In the genomic region with DNA sequence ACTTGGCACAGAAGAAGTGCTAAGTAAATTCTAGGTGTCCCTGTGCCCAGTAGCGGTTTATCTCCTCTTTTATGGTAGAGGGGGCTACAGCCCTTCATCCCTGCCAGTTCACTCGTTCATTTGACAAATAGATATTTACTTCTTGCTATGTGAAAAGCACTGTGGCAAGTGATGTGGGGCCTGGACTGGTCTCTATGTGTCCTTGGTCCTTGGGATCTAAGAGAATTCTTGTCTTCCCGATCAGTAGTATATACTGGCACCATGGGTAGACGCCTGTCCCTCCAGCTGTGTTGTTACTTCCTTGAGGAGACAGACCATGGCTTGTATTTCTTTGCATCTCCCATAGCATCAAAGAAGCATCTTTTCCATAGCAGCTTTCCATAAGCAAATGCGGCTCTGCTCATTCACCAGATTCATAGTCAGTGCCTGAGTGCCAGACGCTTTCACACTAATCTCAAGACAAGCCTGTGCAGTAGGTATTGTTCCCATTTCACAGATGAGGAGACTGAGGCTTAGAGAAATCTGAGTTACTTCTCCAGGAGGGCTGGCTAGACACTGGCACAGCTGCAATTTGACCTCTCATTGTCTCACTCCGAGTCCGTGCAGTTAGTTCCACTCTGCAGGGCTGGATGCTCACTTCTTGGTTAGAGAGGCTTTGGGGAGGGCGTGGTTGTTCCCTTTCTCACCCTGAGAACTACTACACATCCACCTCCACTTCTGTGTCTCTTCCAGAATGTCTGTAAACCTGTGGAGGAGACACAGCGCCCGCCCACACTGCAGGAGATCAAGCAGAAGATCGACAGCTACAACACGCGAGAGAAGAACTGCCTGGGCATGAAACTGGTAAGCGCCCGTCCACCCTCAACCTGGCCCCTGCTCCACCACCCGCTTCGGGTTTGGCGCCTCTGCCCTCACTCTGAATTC, we compare ENCODE assay signal across 11 cellular contexts. TPM values are rescaled to one million over a fixed set of nuclear protein-coding genes. Genes with fewer than 3 reads are reported as not detected.
A peak's percentile ranks its signal among the peaks of the same experiment; 100 is the strongest.
DNase-seq lines count a peak whose midpoint lies in the region; ATAC-seq and TF ChIP-seq lines count a peak whose summit lies in the region.
"Had no signal": no experiment of that assay in that cellular context is flagged by ENCODE, and none has a peak within 500 bp of the region (broad histone marks: within the 10 kb centered on the region; RNA-seq: fewer than 3 reads in every experiment).

No MANE protein-coding gene starts in this region.

- WGBS in esophagus squamous epithelium, 2 donors, result 47 to 52% methylated on average over 17 to 19 of the region's 19 CpGs
- 84 to 90% (median 89%) methylated on average over 19 of the region's 19 CpGs for WGBS in psoas muscle, 3 donors

- ATAC-seq in HG02840 (IDR thresholded peaks at IDR 0.05; ENCODE audit: low FRiP score, unreplicated experiment) (no peak), psoas muscle (no peak)

- H3K4me1 ChIP-seq in esophagus squamous epithelium (peaks cover 37 to 95% (median 48%) of the 10 kb centered on the region in 3 donors), psoas muscle (peaks cover 22% of the 10 kb centered on the region)

- TF ChIP-seq POLR2A in esophagus squamous epithelium (IDR thresholded peaks at IDR 0.05), result no peak

- H3K9me3 ChIP-seq in esophagus squamous epithelium, result no peaks in the 10 kb centered on the region
- H3K9me3 ChIP-seq in psoas muscle, result no peaks in the 10 kb centered on the region
- H3K9me3 ChIP-seq: colonic mucosa had no signal

- CTCF ChIA-PET in activated CD4-positive, alpha-beta memory T cell treated with anti-CD3 and anti-CD28 coated beads, Interleukin-2, amount 10 ng/mL, durations not matched to agents 7 days and 5 days (lab: Charles Lee), result interaction anchor here (0.7 to 15.1 kb wide), 23 partner anchors 7 to 121 kb away, joined by 3 to 524 read pairs (median 6); partner anchors contain the start of genes IKBKE and RASSF5

- H3K27me3 ChIP-seq in esophagus squamous epithelium, result no peaks in the 10 kb centered on the region
- no peaks in the 10 kb centered on the region for H3K27me3 ChIP-seq in psoas muscle (ENCODE audit: insufficient read depth in 3 of 3, low read length in 2 of 3)
- H3K27me3 ChIP-seq: colonic mucosa had no signal

- no peak for DNase-seq in activated CD4-positive, alpha-beta memory T cell treated with anti-CD3 and anti-CD28 coated beads, Interleukin-2, amount 10 ng/mL, durations not matched to agents 7 days and 5 days
- DNase-seq in esophagus squamous epithelium (lab: John Stamatoyannopoulos, UW) (no peak), SHP77 treated with DMSO at 0.1 percent for 48 hours (lab: John Stamatoyannopoulos, UW) (no peak), NCI-H510A (lab: John Stamatoyannopoulos, UW) (no peak), psoas muscle (no peak)
- DNase-seq in stimulated activated CD4-positive, alpha-beta T cell treated with anti-CD3 and anti-CD28 coated beads, Interleukin-4, amount 100 ng/mL, for 4 hours, result peak; percentile 53 to 66

- H3K27ac ChIP-seq in esophagus squamous epithelium (peak overlapping the region; percentile 75 to 89 (median 86)), psoas muscle (no peak overlapping the region)
- H3K27ac ChIP-seq: colonic mucosa, foreskin keratinocyte, HL-60 had no signal

- peak overlapping the region; percentile 93 to 99 (median 99) for H3K27ac Mint-ChIP-seq in IgD-negative memory B cell
- peak overlapping the region; percentile 90 for H3K27ac Mint-ChIP-seq in activated CD4-positive, alpha-beta memory T cell treated with anti-CD3 and anti-CD28 coated beads, Interleukin-2, amount 10 ng/mL, durations not matched to agents 7 days and 5 days

- H3K4me1 Mint-ChIP-seq in IgD-negative memory B cell, result peaks cover 45 to 53% (median 47%) of the 10 kb centered on the region in 3 donors
- H3K4me1 Mint-ChIP-seq in activated CD4-positive, alpha-beta memory T cell treated with anti-CD3 and anti-CD28 coated beads, Interleukin-2, amount 10 ng/mL, durations not matched to agents 7 days and 5 days, result peaks cover 91% of the 10 kb centered on the region

- H3K4me3 ChIP-seq in esophagus squamous epithelium (peak overlapping the region in 1 of 4 donors; percentile 18), psoas muscle (no peak overlapping the region)
- H3K4me3 ChIP-seq: colonic mucosa had no signal

- peak overlapping the region in 1 of 4 donors; percentile 94 for H3K4me3 Mint-ChIP-seq in IgD-negative memory B cell
- peak overlapping the region; percentile 63 for H3K4me3 Mint-ChIP-seq in activated CD4-positive, alpha-beta memory T cell treated with anti-CD3 and anti-CD28 coated beads, Interleukin-2, amount 10 ng/mL, durations not matched to agents 7 days and 5 days

- no peaks in the 10 kb centered on the region for H3K27me3 Mint-ChIP-seq in IgD-negative memory B cell
- no peaks in the 10 kb centered on the region for H3K27me3 Mint-ChIP-seq in activated CD4-positive, alpha-beta memory T cell treated with anti-CD3 and anti-CD28 coated beads, Interleukin-2, amount 10 ng/mL, durations not matched to agents 7 days and 5 days

- TF ChIP-seq CTCF in esophagus squamous epithelium (IDR thresholded peaks at IDR 0.05), result no peak
- TF ChIP-seq CTCF in psoas muscle (IDR thresholded peaks at IDR 0.05), result no peak

- POLR2A ChIA-PET in activated CD4-positive, alpha-beta memory T cell treated with anti-CD3 and anti-CD28 coated beads, Interleukin-2, amount 10 ng/mL, durations not matched to agents 7 days and 5 days (lab: Charles Lee), result interaction anchor here (0.7 to 28.4 kb wide), 10 partner anchors 7 to 112 kb away, joined by 3 to 1193 read pairs (median 6); partner anchors contain the start of genes EIF2D and RASSF5

- H3K9me3 Mint-ChIP-seq in IgD-negative memory B cell, result no peaks in the 10 kb centered on the region
- no peaks in the 10 kb centered on the region for H3K9me3 Mint-ChIP-seq in activated CD4-positive, alpha-beta memory T cell treated with anti-CD3 and anti-CD28 coated beads, Interleukin-2, amount 10 ng/mL, durations not matched to agents 7 days and 5 days

- intact Hi-C loops in esophagus squamous epithelium (cut with DNase I), result loop anchor here (5.0 kb wide), 2 partner anchors 40 to 90 kb away; no protein-coding TSS in a partner anchor
- intact Hi-C loops in psoas muscle (cut with DNase I), result loop anchor here (1.0 to 5.0 kb wide), 2 partner anchors 37 to 90 kb away; no protein-coding TSS in a partner anchor

- H3K36me3 ChIP-seq in esophagus squamous epithelium (peaks cover 1 to 47% (median 9%) of the 10 kb centered on the region in 3 donors), psoas muscle (ENCODE audit: insufficient read depth in 1 of 2, low read depth in 1 of 2) (peaks cover 0 to 31% of the 10 kb centered on the region in 2 donors)
- H3K36me3 ChIP-seq: colonic mucosa had no signal

- H3K36me3 Mint-ChIP-seq in IgD-negative memory B cell, result peaks cover 8% of the 10 kb centered on the region
- peaks cover 95% of the 10 kb centered on the region for H3K36me3 Mint-ChIP-seq in activated CD4-positive, alpha-beta memory T cell treated with anti-CD3 and anti-CD28 coated beads, Interleukin-2, amount 10 ng/mL, durations not matched to agents 7 days and 5 days (ENCODE audit: low read depth)

RNA-seq across cellular contexts. Expression of gene EIF2D, which starts 29.5 kb away (rescaled TPM):
- 40.4 TPM for polyA plus RNA-seq in IgD-negative memory B cell
- total RNA-seq in activated CD4-positive, alpha-beta memory T cell treated with anti-CD3 and anti-CD28 coated beads, Interleukin-2, amount 10 ng/mL, durations not matched to agents 7 days and 5 days, result 10 to 100 TPM; 42.2 to 43.1 TPM
- 10 to 100 TPM; 26.8 to 54.4 (median 42.2) TPM for total RNA-seq in esophagus squamous epithelium
- total RNA-seq in psoas muscle, result 10 to 100 TPM; 32.1 to 41.8 (median 37.6) TPM
- 10 to 100 TPM; 21.4 to 40.3 (median 32.8) TPM for polyA plus RNA-seq in psoas muscle

RNA-seq across cellular contexts. Expression of gene DYRK3, which starts 52.5 kb away (rescaled TPM):
- polyA plus RNA-seq in IgD-negative memory B cell (0.31 TPM), psoas muscle (1 to 10 TPM in 2 of 3 donors, under 1 TPM in 1; 0.25 to 1.2 (median 1.0) TPM)
- 1 to 10 TPM; 8.8 to 9.2 TPM for total RNA-seq in activated CD4-positive, alpha-beta memory T cell treated with anti-CD3 and anti-CD28 coated beads, Interleukin-2, amount 10 ng/mL, durations not matched to agents 7 days and 5 days
- total RNA-seq in esophagus squamous epithelium (1 to 10 TPM; 2.5 to 9.1 (median 4.0) TPM), psoas muscle (1 to 10 TPM in 3 of 4 donors, under 1 TPM in 1; 0.57 to 2.0 (median 1.4) TPM)

Comparison
In these comparisons a context has a peak if more than half of its experiments do, and no peak if none do; other contexts are left out.
1. DNase-seq: peak in stimulated activated CD4-positive, alpha-beta T cell treated with anti-CD3 and anti-CD28 coated beads, Interleukin-4, amount 100 ng/mL, for 4 hours (2 of 2); none in activated CD4-positive, alpha-beta memory T cell treated with anti-CD3 and anti-CD28 coated beads, Interleukin-2, amount 10 ng/mL, durations not matched to agents 7 days and 5 days (single experiment), esophagus squamous epithelium (single experiment), SHP77 treated with DMSO at 0.1 percent for 48 hours (single experiment), NCI-H510A (single experiment) and psoas muscle (0 of 2).